Comparison of ENCODE assay signal across 16 cellular contexts in the genomic region with DNA sequence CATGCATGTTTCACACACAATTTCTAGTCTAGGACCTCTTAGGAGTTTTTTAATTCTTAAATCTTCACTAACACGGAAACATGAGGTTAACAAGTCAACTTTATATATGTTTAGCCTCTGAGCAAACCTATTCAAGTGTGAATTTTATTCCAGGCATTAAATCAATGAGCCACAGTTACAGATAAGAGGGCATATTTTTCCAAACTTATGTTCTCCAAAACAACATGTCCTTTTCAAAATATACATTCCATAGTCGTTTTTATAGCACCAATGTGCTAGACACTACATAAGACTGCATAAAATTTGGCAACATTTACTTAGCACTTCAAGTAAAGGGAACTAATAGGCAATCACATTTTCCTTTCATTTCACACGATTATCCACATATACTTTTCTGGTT. TPM values are rescaled to one million over a fixed set of nuclear protein-coding genes. Genes with fewer than 3 reads are reported as not detected.
DNase-seq lines count a peak whose midpoint lies in the region; ATAC-seq and TF ChIP-seq lines count a peak whose summit lies in the region.
"Had no signal": no experiment of that assay in that cellular context is flagged by ENCODE, and none has a peak within 500 bp of the region (broad histone marks: within the 10 kb centered on the region; RNA-seq: fewer than 3 reads in every experiment).

No MANE protein-coding gene starts in this region.

- TF ChIP-seq POLR2A in transverse colon (IDR thresholded peaks at IDR 0.05), result no peak

- H3K4me1 ChIP-seq in cardiac muscle cell (ENCODE audit: low read depth), result peaks cover 77% of the 10 kb centered on the region
- H3K4me1 ChIP-seq in RWPE2 (ENCODE audit: insufficient read depth, poor library complexity, severe bottlenecking), result peaks cover 75% of the 10 kb centered on the region
- H3K4me1 ChIP-seq in left lung, result peaks cover 40 to 94% of the 10 kb centered on the region in 2 donors
- H3K4me1 ChIP-seq in transverse colon, result peaks cover 33 to 93% (median 47%) of the 10 kb centered on the region in 4 donors

- TF ChIP-seq CTCF in cardiac muscle cell (IDR thresholded peaks at IDR 0.05; ENCODE audit: low read depth, low read length) (no peak), RWPE2 (IDR thresholded peaks at IDR 0.05; ENCODE audit: poor library complexity, severe bottlenecking) (no peak), left lung (IDR thresholded peaks at IDR 0.05) (no peak), transverse colon (IDR thresholded peaks at IDR 0.05) (no peak)

- H3K27me3 ChIP-seq in cardiac muscle cell (no peaks in the 10 kb centered on the region), RWPE2 (ENCODE audit: insufficient read depth, poor library complexity, severe bottlenecking) (no peaks in the 10 kb centered on the region), left lung (no peaks in the 10 kb centered on the region), transverse colon (no peaks in the 10 kb centered on the region)

- no peak for TF ChIP-seq EP300 in transverse colon (IDR thresholded peaks at IDR 0.05; ENCODE audit: low read depth)

- DNase-seq in cardiac muscle cell (ENCODE audit: low read depth in 1 of 2, low spot score in 1 of 2) (no peak), left ventricle myocardium superior (no peak), RWPE2 (ENCODE audit: low spot score) (no peak), left lung (no peak), transverse colon (no peak), NCI-H1105 treated with DMSO at 0.1 percent for 48 hours (lab: John Stamatoyannopoulos, UW) (no peak)
- DNase-seq: activated CD8-positive, alpha-beta memory T cell treated with anti-CD3 and anti-CD28 coated beads, Interleukin-2, amount 50 U/mL, for 48 hours; activated naive CD4-positive, alpha-beta T cell treated with anti-CD3 and anti-CD28 coated beads, Interleukin-2, amount 50 U/mL, for 16 hours; central memory CD4-positive, alpha-beta T cell; NCI-H1930; stimulated activated naive CD4-positive, alpha-beta T cell treated with Interleukin-2 at 50 U/mL for 16 hours; T-helper 2 cell had no signal

- in situ Hi-C loops in transverse colon (cut with MboI; ENCODE audit: low pct_ligation_motif_present in 1 of 4, low pct_unique_long_range_greater_than_20kb in 1 of 4, low sequenced_read_pairs in 3 of 4), result no loop called here

- H3K27ac ChIP-seq in cardiac muscle cell, result peak overlapping the region; percentile 93
- H3K27ac ChIP-seq in RWPE2 (ENCODE audit: poor library complexity, severe bottlenecking), result peak overlapping the region; percentile 88
- H3K27ac ChIP-seq in left lung, result peak overlapping the region; percentile 62 to 82
- H3K27ac ChIP-seq in transverse colon, result peak overlapping the region; percentile 42 to 77 (median 66)

- intact Hi-C loops in left ventricle myocardium superior (cut with micrococcal nuclease) (no loop called here), left lung (cut with DNase I) (no loop called here), transverse colon (cut with DNase I; ENCODE audit: low total_unique reads) (no loop called here)

- ATAC-seq in left ventricle myocardium superior, result no peak
- ATAC-seq in RWPE2 (ENCODE audit: low read depth), result no peak
- no peak for ATAC-seq in left lung
- no peak for ATAC-seq in GM18519 (IDR thresholded peaks at IDR 0.05; ENCODE audit: low FRiP score, unreplicated experiment)
- ATAC-seq in HG02885 (IDR thresholded peaks at IDR 0.05; ENCODE audit: poor library complexity, unreplicated experiment), result no peak
- ATAC-seq: activated CD4-positive, CD25-positive, alpha-beta regulatory T cell treated with anti-CD3 and anti-CD28 coated beads, Interleukin-2, amount 50 U/mL, for 24 hours had no signal

- 41 to 42% methylated on average over 3 of the region's 3 CpGs for WGBS in transverse colon (ENCODE audit: low coverage in 1 of 2), 2 donors

- H3K9me3 ChIP-seq in cardiac muscle cell (ENCODE audit: low read depth), result no peaks in the 10 kb centered on the region
- H3K9me3 ChIP-seq in RWPE2 (ENCODE audit: severe bottlenecking), result no peaks in the 10 kb centered on the region
- H3K9me3 ChIP-seq in left lung, result no peaks in the 10 kb centered on the region
- H3K9me3 ChIP-seq in transverse colon, result no peaks in the 10 kb centered on the region

- H3K36me3 ChIP-seq in cardiac muscle cell (no peaks in the 10 kb centered on the region), RWPE2 (ENCODE audit: low read depth) (peaks cover 20% of the 10 kb centered on the region; the same call in 1 of the 2 replicates), left lung (no peaks in the 10 kb centered on the region), transverse colon (no peaks in the 10 kb centered on the region)

- H3K4me3 ChIP-seq in cardiac muscle cell, result no peak overlapping the region
- no peak overlapping the region for H3K4me3 ChIP-seq in RWPE2 (ENCODE audit: severe bottlenecking)
- H3K4me3 ChIP-seq in left lung, result no peak overlapping the region
- no peak overlapping the region for H3K4me3 ChIP-seq in transverse colon

RNA-seq across cellular contexts. Expression of a gene that starts 6.5 kb away (rescaled TPM):
- total RNA-seq in cardiac muscle cell, result 63.7 and 88.1 TPM in 2 replicates
- 75.6 and 117 TPM in 2 replicates for polyA plus RNA-seq in cardiac muscle cell
- 112 TPM for total RNA-seq in left ventricle myocardium superior
- 10 to 100 TPM; 61.0 to 88.1 TPM for total RNA-seq in left lung
- total RNA-seq in transverse colon, result 10 to 100 TPM; 28.5 to 63.6 (median 58.7) TPM

RNA-seq across cellular contexts. Expression of a gene that starts 53.8 kb away (rescaled TPM):
- total RNA-seq in cardiac muscle cell (0.07 and 0.30 TPM in 2 replicates), left ventricle myocardium superior (2.2 TPM), left lung (under 1 TPM in 1 of 2 donors, not detected in 1; 0.47 TPM), transverse colon (under 1 TPM in 3 of 4 donors, not detected in 1; 0.40 to 0.96 (median 0.64) TPM)
- 0.38 and 0.65 TPM in 2 replicates for polyA plus RNA-seq in cardiac muscle cell
- total RNA-seq: RPMI7951 had no signal
